ENCODE assay signal across 1 cellular context in genomic region chr12:130879212-130879686, GRCh38.
TF ChIP-seq lines count a peak whose summit lies in the region.

No MANE protein-coding gene starts in this region.

TF ChIP-seq in GM12878, 131 proteins besides CTCF, POLR2A, EP300 and RAD21 (continued from another document and continues in another):
- no peak for TF ChIP-seq BCL3 (IDR thresholded peaks at IDR 0.05; ENCODE audit: borderline replicate concordance, insufficient read depth, low read depth, low read length, poor library complexity, severe bottlenecking)
- TF ChIP-seq E2F8 (IDR thresholded peaks at IDR 0.05; ENCODE audit: low read depth, partially characterized antibody) = no peak
- TF ChIP-seq TCF12 (IDR thresholded peaks at IDR 0.05; ENCODE audit: low read depth, low read length) = peak; percentile 91
- no peak for TF ChIP-seq REST (IDR thresholded peaks at IDR 0.05; ENCODE audit: low read depth, low read length)
- peak; percentile 99 for TF ChIP-seq SPI1 (IDR thresholded peaks at IDR 0.05; ENCODE audit: borderline replicate concordance, insufficient read depth, low read depth, low read length)
- no peak for TF ChIP-seq CEBPZ (IDR thresholded peaks at IDR 0.05; ENCODE audit: low read depth, low read length)
- no peak for TF ChIP-seq SIX5 (IDR thresholded peaks at IDR 0.05; ENCODE audit: low read depth, low read length, severe bottlenecking)
- no peak for TF ChIP-seq PBX3 (IDR thresholded peaks at IDR 0.05; ENCODE audit: insufficient replicate concordance, low read depth, low read length)
- no peak for TF ChIP-seq MYC (IDR thresholded peaks at IDR 0.05; ENCODE audit: insufficient read depth, insufficient read length, insufficient replicate concordance, low read length, severe bottlenecking)
- TF ChIP-seq BCLAF1 (IDR thresholded peaks at IDR 0.05) = no peak
- no peak for TF ChIP-seq KAT2A (conservative IDR thresholded peaks at IDR 0.05; ENCODE audit: control insufficient read depth, low read depth, low read length)
- peak; percentile 31; the same call in 1 of the 2 replicates for TF ChIP-seq ATF7 (IDR thresholded peaks at IDR 0.05; ENCODE audit: low read depth)
- no peak for TF ChIP-seq RBBP5 (conservative IDR thresholded peaks at IDR 0.05)
- TF ChIP-seq FOS (IDR thresholded peaks at IDR 0.05; ENCODE audit: borderline replicate concordance, extremely low read depth, insufficient read length) = no peak
- peak; percentile 41; the same call in 1 of the 2 replicates for TF ChIP-seq PKNOX1 (IDR thresholded peaks at IDR 0.05)
- peak; percentile 63 for TF ChIP-seq ZNF687 (IDR thresholded peaks at IDR 0.05)
- TF ChIP-seq POLR2AphosphoS5 (IDR thresholded peaks at IDR 0.05; ENCODE audit: low read length) = peak; percentile 56; the same call in 1 of the 2 replicates
- no peak for TF ChIP-seq ESRRA (IDR thresholded peaks at IDR 0.05; ENCODE audit: low read length)
- TF ChIP-seq PAX5 (IDR thresholded peaks at IDR 0.05; ENCODE audit: borderline replicate concordance, low read depth, low read length) = peak; percentile 56; the same call in 1 of the 2 replicates
- peak; percentile 61; the same call in 1 of the 2 replicates for TF ChIP-seq LARP7 (IDR thresholded peaks at IDR 0.05)
- TF ChIP-seq TCF3 (IDR thresholded peaks at IDR 0.05; ENCODE audit: borderline replicate concordance, insufficient read depth, low read depth, low read length) = peak; percentile 64; the same call in 1 of the 2 replicates
- no peak for TF ChIP-seq SMAD1 (IDR thresholded peaks at IDR 0.05; ENCODE audit: low read depth, partially characterized antibody)
- TF ChIP-seq E2F4 (IDR thresholded peaks at IDR 0.05; ENCODE audit: low read depth, low read length) = no peak
- no peak for TF ChIP-seq EZH2 (IDR thresholded peaks at IDR 0.05; ENCODE audit: borderline replicate concordance, control insufficient read depth, low read depth, low read length)
- TF ChIP-seq YY1 (IDR thresholded peaks at IDR 0.05; ENCODE audit: low read depth, low read length) = peak; percentile 78
- no peak for TF ChIP-seq NRF1 (conservative IDR thresholded peaks at IDR 0.05; ENCODE audit: low read depth, low read length)
- no peak for TF ChIP-seq HCFC1 (IDR thresholded peaks at IDR 0.05; ENCODE audit: low read length)
- 0 out of 2 replicates have a peak, but pooled peaks have one; percentile 32 for TF ChIP-seq CBFB (IDR thresholded peaks at IDR 0.05; ENCODE audit: low read depth)
- no peak for TF ChIP-seq SMAD5 (IDR thresholded peaks at IDR 0.05; ENCODE audit: low read depth)
- TF ChIP-seq BCL11A (IDR thresholded peaks at IDR 0.05; ENCODE audit: low read depth, low read length) = peak; percentile 50; the same call in 1 of the 2 replicates
- TF ChIP-seq CHD1 (IDR thresholded peaks at IDR 0.05; ENCODE audit: low read depth, low read length) = no peak
- no peak for TF ChIP-seq PAX8 (IDR thresholded peaks at IDR 0.05)
- TF ChIP-seq SUPT20H (IDR thresholded peaks at IDR 0.05; ENCODE audit: borderline replicate concordance, control insufficient read depth, low read depth, low read length) = no peak
- no peak for TF ChIP-seq ZNF24 (IDR thresholded peaks at IDR 0.05)
